Comparison of ENCODE assay signal across 17 cellular contexts in the genomic region with DNA sequence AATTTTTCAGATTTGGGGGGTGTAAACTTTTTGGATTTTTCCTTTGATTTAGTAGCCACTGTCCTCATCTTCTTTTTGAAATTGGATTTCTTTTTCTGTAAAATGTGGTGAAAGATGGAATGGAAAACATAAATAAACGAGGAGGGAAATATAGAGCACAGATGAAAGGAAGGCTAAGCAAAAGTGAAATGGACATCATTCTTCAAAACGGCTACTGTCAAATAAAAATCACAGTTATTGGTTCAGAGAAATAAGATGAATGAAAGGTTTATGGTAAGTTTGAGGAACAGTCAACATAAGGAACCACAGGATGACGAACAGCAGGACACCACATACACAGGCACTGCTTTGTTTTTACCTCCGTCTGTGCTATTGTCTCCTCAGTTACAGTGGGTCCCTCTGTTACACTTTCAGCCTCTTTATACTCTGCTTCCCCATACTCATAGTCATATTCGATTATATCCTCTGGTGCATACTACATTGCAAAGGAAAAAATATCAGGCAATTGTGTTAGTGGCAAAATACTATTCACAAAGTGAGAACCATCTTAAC.
"Had no signal": no experiment of that assay in that cellular context is flagged by ENCODE, and none has a peak within 500 bp of the region (broad histone marks: within the 10 kb centered on the region; RNA-seq: fewer than 3 reads in every experiment).

No MANE protein-coding gene starts in this region.

- H3K27ac ChIP-seq: right atrium auricular region, upper lobe of right lung had no signal

- H3K4me1 Mint-ChIP-seq: activated naive CD8-positive, alpha-beta T cell treated with anti-CD3 and anti-CD28 coated beads for 36 hours; mesothelial cell of epicardium had no signal

- H3K4me3 Mint-ChIP-seq: activated naive CD8-positive, alpha-beta T cell treated with anti-CD3 and anti-CD28 coated beads for 36 hours; activated T-cell treated with anti-CD3 and anti-CD28 coated beads, Interleukin-2, amount 50 U/mL, for 72 hours; effector memory CD8-positive, alpha-beta T cell; mesothelial cell of epicardium; natural killer cell treated with Interleukin-12 subunit alpha and Interleukin-12 subunit beta and Interleukin-15 and Interleukin-18, amount 100 ng/mL, for 72 hours had no signal

- H3K27ac Mint-ChIP-seq: activated naive CD8-positive, alpha-beta T cell treated with anti-CD3 and anti-CD28 coated beads for 36 hours; activated T-cell treated with anti-CD3 and anti-CD28 coated beads, Interleukin-2, amount 50 U/mL, for 72 hours; effector memory CD8-positive, alpha-beta T cell; mesothelial cell of epicardium; natural killer cell treated with Interleukin-12 subunit alpha and Interleukin-12 subunit beta and Interleukin-15 and Interleukin-18, amount 100 ng/mL, for 72 hours; progenitor cell of endocrine pancreas had no signal

- H3K36me3 Mint-ChIP-seq: activated naive CD8-positive, alpha-beta T cell treated with anti-CD3 and anti-CD28 coated beads for 36 hours; natural killer cell treated with Interleukin-12 subunit alpha and Interleukin-12 subunit beta and Interleukin-15 and Interleukin-18, amount 100 ng/mL, for 72 hours had no signal

- H3K9me3 ChIP-seq: right atrium auricular region, upper lobe of right lung had no signal

- H3K4me1 ChIP-seq: right atrium auricular region, upper lobe of right lung had no signal

- H3K27me3 ChIP-seq: right atrium auricular region, upper lobe of right lung had no signal

- H3K27me3 Mint-ChIP-seq: activated naive CD8-positive, alpha-beta T cell treated with anti-CD3 and anti-CD28 coated beads for 36 hours; effector memory CD8-positive, alpha-beta T cell; natural killer cell treated with Interleukin-12 subunit alpha and Interleukin-12 subunit beta and Interleukin-15 and Interleukin-18, amount 100 ng/mL, for 72 hours; progenitor cell of endocrine pancreas had no signal

- DNase-seq: activated CD4-positive, alpha-beta T cell treated with anti-CD3 and anti-CD28 coated beads, Interleukin-2, amount 50 U/mL, for 4 hours; activated CD4-positive, CD25-positive, alpha-beta regulatory T cell treated with anti-CD3 and anti-CD28 coated beads, Interleukin-2, amount 50 U/mL, for 72 hours; activated effector memory CD4-positive, alpha-beta T cell treated with anti-CD3 and anti-CD28 coated beads, Interleukin-2, amount 50 U/mL, for 16 hours; activated naive CD8-positive, alpha-beta T cell treated with anti-CD3 and anti-CD28 coated beads for 36 hours; activated T-cell treated with anti-CD3 and anti-CD28 coated beads, Interleukin-2, amount 50 U/mL, for 72 hours; amniotic stem cell; effector memory CD8-positive, alpha-beta T cell; nucleus accumbens; stimulated activated CD4-positive, alpha-beta T cell treated with anti-CD3 and anti-CD28 coated beads, Interleukin-12 subunit alpha, Interleukin-12 subunit beta, amount 100 ng/mL, for 4 hours; stimulated activated CD4-positive, alpha-beta T cell treated with anti-CD3 and anti-CD28 coated beads, Interleukin-1b, Interleukin-23, amount 100 ng/mL, for 48 hours; stimulated activated CD8-positive, alpha-beta memory T cell treated with anti-CD3 and anti-CD28 coated beads, Interleukin-4, amount 100 ng/mL, for 48 hours; stimulated activated naive CD4-positive, alpha-beta T cell; upper lobe of right lung had no signal

- H3K9me3 Mint-ChIP-seq: activated naive CD8-positive, alpha-beta T cell treated with anti-CD3 and anti-CD28 coated beads for 36 hours; mesothelial cell of epicardium; natural killer cell treated with Interleukin-12 subunit alpha and Interleukin-12 subunit beta and Interleukin-15 and Interleukin-18, amount 100 ng/mL, for 72 hours had no signal
